Comparison of ENCODE assay signal across 1 cellular context in the genomic region with DNA sequence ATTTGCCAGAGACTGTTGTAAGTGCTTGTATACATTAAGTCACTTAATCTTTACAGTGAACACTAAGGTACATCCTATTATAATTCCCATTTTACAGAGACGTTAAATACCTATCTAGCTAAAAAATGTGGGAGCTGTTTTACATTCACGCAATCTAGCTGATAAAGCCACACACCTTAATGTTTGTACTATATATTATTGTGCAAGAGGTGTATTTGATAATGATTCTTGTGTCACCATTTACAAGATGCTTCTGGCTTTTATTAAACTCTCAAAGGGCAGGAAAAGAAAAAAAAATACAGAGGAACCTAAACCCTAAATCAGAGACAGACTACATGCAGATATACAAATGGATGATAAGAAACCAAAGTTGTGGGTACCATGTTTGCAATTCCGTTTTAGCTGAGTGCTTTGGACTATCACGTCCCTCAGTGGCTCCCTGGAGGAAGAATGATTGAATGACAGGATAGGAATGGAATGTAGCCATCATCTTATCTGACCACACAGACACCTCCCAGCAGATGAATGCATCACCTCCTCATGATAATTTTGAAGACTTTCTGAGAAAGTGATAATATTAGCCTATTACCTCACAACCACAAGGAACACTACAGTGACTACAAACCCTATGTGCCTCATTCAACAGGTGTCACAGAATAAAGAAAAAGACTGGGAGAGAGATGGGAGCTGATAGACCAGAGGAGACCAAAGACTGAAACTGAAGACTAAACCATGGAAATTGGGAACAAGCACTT.
TF ChIP-seq lines count a peak whose summit lies in the region.

No MANE protein-coding gene starts in this region.

TF ChIP-seq in K562, 482 proteins besides CTCF, POLR2A, EP300 and RAD21 (continued from another document and continues in another):
- no peak for TF ChIP-seq ZNF311 (CRISPR knock-in tag; IDR thresholded peaks at IDR 0.05)
- TF ChIP-seq DPF2 (IDR thresholded peaks at IDR 0.05): peak; percentile 80
- TF ChIP-seq GABPB1 (CRISPR knock-in tag; IDR thresholded peaks at IDR 0.05): no peak
- TF ChIP-seq PRMT5 (CRISPR knock-in tag; IDR thresholded peaks at IDR 0.05): no peak
- no peak for TF ChIP-seq PURB (CRISPR knock-in tag; IDR thresholded peaks at IDR 0.05; ENCODE audit: low read depth)
- peak; percentile 81 for TF ChIP-seq SOX6 (IDR thresholded peaks at IDR 0.05)
- TF ChIP-seq FOXA1 (IDR thresholded peaks at IDR 0.05; ENCODE audit: borderline replicate concordance): no peak
- TF ChIP-seq, protein P1, sequence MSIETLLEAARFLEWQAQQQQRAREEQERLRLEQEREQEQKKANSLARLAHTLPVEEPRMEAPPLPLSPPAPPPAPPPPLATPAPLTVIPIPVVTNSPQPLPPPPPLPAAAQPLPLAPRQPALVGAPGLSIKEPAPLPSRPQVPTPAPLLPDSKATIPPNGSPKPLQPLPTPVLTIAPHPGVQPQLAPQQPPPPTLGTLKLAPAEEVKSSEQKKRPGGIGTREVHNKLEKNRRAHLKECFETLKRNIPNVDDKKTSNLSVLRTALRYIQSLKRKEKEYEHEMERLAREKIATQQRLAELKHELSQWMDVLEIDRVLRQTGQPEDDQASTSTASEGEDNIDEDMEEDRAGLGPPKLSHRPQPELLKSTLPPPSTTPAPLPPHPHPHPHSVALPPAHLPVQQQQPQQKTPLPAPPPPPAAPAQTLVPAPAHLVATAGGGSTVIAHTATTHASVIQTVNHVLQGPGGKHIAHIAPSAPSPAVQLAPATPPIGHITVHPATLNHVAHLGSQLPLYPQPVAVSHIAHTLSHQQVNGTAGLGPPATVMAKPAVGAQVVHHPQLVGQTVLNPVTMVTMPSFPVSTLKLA (conservative IDR thresholded peaks at IDR 0.05): 0 out of 4 replicates have a peak, but pooled peaks of 1 of the 2 experiments have one; percentile 26
- TF ChIP-seq ETV6 (IDR thresholded peaks at IDR 0.05; ENCODE audit: borderline replicate concordance in 1 of 2, low read depth in 2 of 2, low read length in 1 of 2): no peak
- TF ChIP-seq ETV6 (CRISPR knock-in tag; IDR thresholded peaks at IDR 0.05; ENCODE audit: borderline replicate concordance): no peak
- no peak for TF ChIP-seq GATA2 (CRISPR knock-in tag; IDR thresholded peaks at IDR 0.05)
- TF ChIP-seq ZNF212 (CRISPR knock-in tag; IDR thresholded peaks at IDR 0.05): no peak
- peak; percentile 94 for TF ChIP-seq ARID1B (IDR thresholded peaks at IDR 0.05)
- no peak for TF ChIP-seq ZNF3 (CRISPR knock-in tag; IDR thresholded peaks at IDR 0.05)
- peak; percentile 65; the same call in 1 of the 2 replicates for TF ChIP-seq ESRRA (IDR thresholded peaks at IDR 0.05; ENCODE audit: borderline replicate concordance, low read depth)
- TF ChIP-seq CREM (IDR thresholded peaks at IDR 0.05; ENCODE audit: low read depth): peak; percentile 38; the same call in 1 of the 2 replicates
- TF ChIP-seq KDM1A (IDR thresholded peaks at IDR 0.05): peak; percentile 96 to 97
- no peak for TF ChIP-seq NRF1 (conservative IDR thresholded peaks at IDR 0.05 in 1 of 2, IDR thresholded peaks at IDR 0.05 in 1 of 2)
- TF ChIP-seq FOXM1 (IDR thresholded peaks at IDR 0.05; ENCODE audit: low read depth): peak; percentile 71
- TF ChIP-seq FOXM1 (CRISPR knock-in tag; IDR thresholded peaks at IDR 0.05; ENCODE audit: low read depth): no peak
- TF ChIP-seq TAL1 (IDR thresholded peaks at IDR 0.05): peak; percentile 84
- TF ChIP-seq MTA1 (IDR thresholded peaks at IDR 0.05; ENCODE audit: borderline replicate concordance): 0 out of 2 replicates have a peak, but pooled peaks have one; percentile 31
- no peak for TF ChIP-seq STAG1 (CRISPR knock-in tag; IDR thresholded peaks at IDR 0.05; ENCODE audit: borderline replicate concordance)
- peak; percentile 63; the same call in 1 of the 2 replicates for TF ChIP-seq NFIC (IDR thresholded peaks at IDR 0.05)
- TF ChIP-seq, protein P2, sequence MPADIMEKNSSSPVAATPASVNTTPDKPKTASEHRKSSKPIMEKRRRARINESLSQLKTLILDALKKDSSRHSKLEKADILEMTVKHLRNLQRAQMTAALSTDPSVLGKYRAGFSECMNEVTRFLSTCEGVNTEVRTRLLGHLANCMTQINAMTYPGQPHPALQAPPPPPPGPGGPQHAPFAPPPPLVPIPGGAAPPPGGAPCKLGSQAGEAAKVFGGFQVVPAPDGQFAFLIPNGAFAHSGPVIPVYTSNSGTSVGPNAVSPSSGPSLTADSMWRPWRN (IDR thresholded peaks at IDR 0.05; ENCODE audit: low read depth): peak; percentile 87
- no peak for TF ChIP-seq MIER1 (IDR thresholded peaks at IDR 0.05; ENCODE audit: low read depth)
- no peak for TF ChIP-seq LCOR (CRISPR knock-in tag; IDR thresholded peaks at IDR 0.05)
- no peak for TF ChIP-seq ZNF239 (CRISPR knock-in tag; IDR thresholded peaks at IDR 0.05)
- peak; percentile 94 for TF ChIP-seq HDAC2 (IDR thresholded peaks at IDR 0.05)
- TF ChIP-seq NCOR1 (IDR thresholded peaks at IDR 0.05): peak; percentile 81
- TF ChIP-seq SMARCA4 (IDR thresholded peaks at IDR 0.05): peak; percentile 87
- TF ChIP-seq TEAD1 (CRISPR knock-in tag; IDR thresholded peaks at IDR 0.05): peak; percentile 89 to 98; a peak in 3 of 4 replicates
- TF ChIP-seq RCOR1 (IDR thresholded peaks at IDR 0.05; ENCODE audit: borderline replicate concordance in 1 of 2, low read depth in 2 of 2, low read length in 2 of 2): peak in 1 of 2 experiments; percentile 99; a peak in 3 of 4 replicates
- TF ChIP-seq ZKSCAN3 (CRISPR knock-in tag; IDR thresholded peaks at IDR 0.05): no peak
- 0 out of 2 replicates have a peak, but pooled peaks have one; percentile 25 for TF ChIP-seq EHMT2 (IDR thresholded peaks at IDR 0.05)
- peak; percentile 96 for TF ChIP-seq JUN (IDR thresholded peaks at IDR 0.05; ENCODE audit: borderline replicate concordance, low read depth, low read length)
- TF ChIP-seq JUN (CRISPR knock-in tag; IDR thresholded peaks at IDR 0.05; ENCODE audit: borderline replicate concordance): no peak
- peak; percentile 81 for TF ChIP-seq TCF3 (CRISPR knock-in tag; IDR thresholded peaks at IDR 0.05)
- TF ChIP-seq, protein P3, sequence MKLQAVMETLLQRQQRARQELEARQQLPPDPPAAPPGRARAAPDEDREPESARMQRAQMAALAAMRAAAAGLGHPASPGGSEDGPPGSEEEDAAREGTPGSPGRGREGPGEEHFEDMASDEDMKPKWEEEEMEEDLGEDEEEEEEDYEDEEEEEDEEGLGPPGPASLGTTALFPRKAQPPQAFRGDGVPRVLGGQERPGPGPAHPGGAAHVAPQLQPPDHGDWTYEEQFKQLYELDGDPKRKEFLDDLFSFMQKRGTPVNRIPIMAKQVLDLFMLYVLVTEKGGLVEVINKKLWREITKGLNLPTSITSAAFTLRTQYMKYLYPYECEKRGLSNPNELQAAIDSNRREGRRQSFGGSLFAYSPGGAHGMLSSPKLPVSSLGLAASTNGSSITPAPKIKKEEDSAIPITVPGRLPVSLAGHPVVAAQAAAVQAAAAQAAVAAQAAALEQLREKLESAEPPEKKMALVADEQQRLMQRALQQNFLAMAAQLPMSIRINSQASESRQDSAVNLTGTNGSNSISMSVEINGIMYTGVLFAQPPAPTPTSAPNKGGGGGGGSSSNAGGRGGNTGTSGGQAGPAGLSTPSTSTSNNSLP (IDR thresholded peaks at IDR 0.05; ENCODE audit: borderline replicate concordance, low read depth, low read length): peak; percentile 50; the same call in 1 of the 2 replicates
- peak; percentile 95 for TF ChIP-seq TEAD4 (IDR thresholded peaks at IDR 0.05; ENCODE audit: low read length)
- no peak for TF ChIP-seq TEAD4 (CRISPR knock-in tag; IDR thresholded peaks at IDR 0.05; ENCODE audit: borderline replicate concordance)
- no peak for TF ChIP-seq GTF2A2 (tag; IDR thresholded peaks at IDR 0.05)
- peak; percentile 65; the same call in 1 of the 2 replicates for TF ChIP-seq CC2D1A (IDR thresholded peaks at IDR 0.05)
- peak; percentile 90 for TF ChIP-seq ZEB2 (IDR thresholded peaks at IDR 0.05)
- TF ChIP-seq EP400 (IDR thresholded peaks at IDR 0.05): 0 out of 2 replicates have a peak, but pooled peaks have one; percentile 25
- TF ChIP-seq, protein P4, sequence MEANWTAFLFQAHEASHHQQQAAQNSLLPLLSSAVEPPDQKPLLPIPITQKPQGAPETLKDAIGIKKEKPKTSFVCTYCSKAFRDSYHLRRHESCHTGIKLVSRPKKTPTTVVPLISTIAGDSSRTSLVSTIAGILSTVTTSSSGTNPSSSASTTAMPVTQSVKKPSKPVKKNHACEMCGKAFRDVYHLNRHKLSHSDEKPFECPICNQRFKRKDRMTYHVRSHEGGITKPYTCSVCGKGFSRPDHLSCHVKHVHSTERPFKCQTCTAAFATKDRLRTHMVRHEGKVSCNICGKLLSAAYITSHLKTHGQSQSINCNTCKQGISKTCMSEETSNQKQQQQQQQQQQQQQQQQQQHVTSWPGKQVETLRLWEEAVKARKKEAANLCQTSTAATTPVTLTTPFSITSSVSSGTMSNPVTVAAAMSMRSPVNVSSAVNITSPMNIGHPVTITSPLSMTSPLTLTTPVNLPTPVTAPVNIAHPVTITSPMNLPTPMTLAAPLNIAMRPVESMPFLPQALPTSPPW (CRISPR knock-in tag; IDR thresholded peaks at IDR 0.05): 0 out of 2 replicates have a peak, but pooled peaks have one; percentile 19
- peak; percentile 23; the same call in 1 of the 2 replicates for TF ChIP-seq CREB1 (IDR thresholded peaks at IDR 0.05)
- no peak for TF ChIP-seq CREB1 (CRISPR knock-in tag; IDR thresholded peaks at IDR 0.05)
- TF ChIP-seq TRIM24 (IDR thresholded peaks at IDR 0.05): peak in 1 of 2 experiments; percentile 47; a peak in 2 of 4 replicates
- TF ChIP-seq ZNF23 (CRISPR knock-in tag; IDR thresholded peaks at IDR 0.05): no peak
- TF ChIP-seq ZNF232 (CRISPR knock-in tag; IDR thresholded peaks at IDR 0.05): no peak
- TF ChIP-seq, protein P5, sequence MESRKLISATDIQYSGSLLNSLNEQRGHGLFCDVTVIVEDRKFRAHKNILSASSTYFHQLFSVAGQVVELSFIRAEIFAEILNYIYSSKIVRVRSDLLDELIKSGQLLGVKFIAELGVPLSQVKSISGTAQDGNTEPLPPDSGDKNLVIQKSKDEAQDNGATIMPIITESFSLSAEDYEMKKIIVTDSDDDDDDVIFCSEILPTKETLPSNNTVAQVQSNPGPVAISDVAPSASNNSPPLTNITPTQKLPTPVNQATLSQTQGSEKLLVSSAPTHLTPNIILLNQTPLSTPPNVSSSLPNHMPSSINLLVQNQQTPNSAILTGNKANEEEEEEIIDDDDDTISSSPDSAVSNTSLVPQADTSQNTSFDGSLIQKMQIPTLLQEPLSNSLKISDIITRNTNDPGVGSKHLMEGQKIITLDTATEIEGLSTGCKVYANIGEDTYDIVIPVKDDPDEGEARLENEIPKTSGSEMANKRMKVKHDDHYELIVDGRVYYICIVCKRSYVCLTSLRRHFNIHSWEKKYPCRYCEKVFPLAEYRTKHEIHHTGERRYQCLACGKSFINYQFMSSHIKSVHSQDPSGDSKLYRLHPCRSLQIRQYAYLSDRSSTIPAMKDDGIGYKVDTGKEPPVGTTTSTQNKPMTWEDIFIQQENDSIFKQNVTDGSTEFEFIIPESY (CRISPR knock-in tag; IDR thresholded peaks at IDR 0.05): no peak
- no peak for TF ChIP-seq ZNF445 (CRISPR knock-in tag; IDR thresholded peaks at IDR 0.05; ENCODE audit: low read depth)
- peak; percentile 25 for TF ChIP-seq TAF9B (IDR thresholded peaks at IDR 0.05; ENCODE audit: partially characterized antibody)
- peak; percentile 22; the same call in 1 of the 2 replicates for TF ChIP-seq BHLHE40 (IDR thresholded peaks at IDR 0.05; ENCODE audit: low read length)
- peak; percentile 84 for TF ChIP-seq KLF16 (IDR thresholded peaks at IDR 0.05)
- TF ChIP-seq KAT2B (IDR thresholded peaks at IDR 0.05; ENCODE audit: low read depth, low read length): no peak
- TF ChIP-seq, protein P6, sequence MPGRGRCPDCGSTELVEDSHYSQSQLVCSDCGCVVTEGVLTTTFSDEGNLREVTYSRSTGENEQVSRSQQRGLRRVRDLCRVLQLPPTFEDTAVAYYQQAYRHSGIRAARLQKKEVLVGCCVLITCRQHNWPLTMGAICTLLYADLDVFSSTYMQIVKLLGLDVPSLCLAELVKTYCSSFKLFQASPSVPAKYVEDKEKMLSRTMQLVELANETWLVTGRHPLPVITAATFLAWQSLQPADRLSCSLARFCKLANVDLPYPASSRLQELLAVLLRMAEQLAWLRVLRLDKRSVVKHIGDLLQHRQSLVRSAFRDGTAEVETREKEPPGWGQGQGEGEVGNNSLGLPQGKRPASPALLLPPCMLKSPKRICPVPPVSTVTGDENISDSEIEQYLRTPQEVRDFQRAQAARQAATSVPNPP (IDR thresholded peaks at IDR 0.05; ENCODE audit: borderline replicate concordance, insufficient read depth, insufficient read length): no peak
- 0 out of 2 replicates have a peak, but pooled peaks have one; percentile 31 for TF ChIP-seq MBD2 (IDR thresholded peaks at IDR 0.05; ENCODE audit: borderline replicate concordance, low read depth)
- TF ChIP-seq FOSL1 (tag; conservative IDR thresholded peaks at IDR 0.05): peak; percentile 97
- TF ChIP-seq, protein P7, sequence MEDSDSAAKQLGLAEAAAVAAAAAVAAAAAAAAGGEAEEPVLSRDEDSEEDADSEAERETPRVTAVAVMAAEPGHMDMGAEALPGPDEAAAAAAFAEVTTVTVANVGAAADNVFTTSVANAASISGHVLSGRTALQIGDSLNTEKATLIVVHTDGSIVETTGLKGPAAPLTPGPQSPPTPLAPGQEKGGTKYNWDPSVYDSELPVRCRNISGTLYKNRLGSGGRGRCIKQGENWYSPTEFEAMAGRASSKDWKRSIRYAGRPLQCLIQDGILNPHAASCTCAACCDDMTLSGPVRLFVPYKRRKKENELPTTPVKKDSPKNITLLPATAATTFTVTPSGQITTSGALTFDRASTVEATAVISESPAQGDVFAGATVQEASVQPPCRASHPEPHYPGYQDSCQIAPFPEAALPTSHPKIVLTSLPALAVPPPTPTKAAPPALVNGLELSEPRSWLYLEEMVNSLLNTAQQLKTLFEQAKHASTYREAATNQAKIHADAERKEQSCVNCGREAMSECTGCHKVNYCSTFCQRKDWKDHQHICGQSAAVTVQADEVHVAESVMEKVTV (CRISPR knock-in tag; IDR thresholded peaks at IDR 0.05): 0 out of 2 replicates have a peak, but pooled peaks have one; percentile 30
- TF ChIP-seq ZNF766 (CRISPR knock-in tag; conservative IDR thresholded peaks at IDR 0.05): 0 out of 2 replicates have a peak, but pooled peaks have one; percentile 39
- TF ChIP-seq, protein P8, sequence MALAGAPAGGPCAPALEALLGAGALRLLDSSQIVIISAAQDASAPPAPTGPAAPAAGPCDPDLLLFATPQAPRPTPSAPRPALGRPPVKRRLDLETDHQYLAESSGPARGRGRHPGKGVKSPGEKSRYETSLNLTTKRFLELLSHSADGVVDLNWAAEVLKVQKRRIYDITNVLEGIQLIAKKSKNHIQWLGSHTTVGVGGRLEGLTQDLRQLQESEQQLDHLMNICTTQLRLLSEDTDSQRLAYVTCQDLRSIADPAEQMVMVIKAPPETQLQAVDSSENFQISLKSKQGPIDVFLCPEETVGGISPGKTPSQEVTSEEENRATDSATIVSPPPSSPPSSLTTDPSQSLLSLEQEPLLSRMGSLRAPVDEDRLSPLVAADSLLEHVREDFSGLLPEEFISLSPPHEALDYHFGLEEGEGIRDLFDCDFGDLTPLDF (CRISPR knock-in tag; IDR thresholded peaks at IDR 0.05): no peak
- TF ChIP-seq HOXB6 (CRISPR knock-in tag; IDR thresholded peaks at IDR 0.05; ENCODE audit: borderline replicate concordance): no peak
- peak; percentile 29; the same call in 1 of the 2 replicates for TF ChIP-seq ZNF175 (CRISPR knock-in tag; IDR thresholded peaks at IDR 0.05; ENCODE audit: low read depth)
- TF ChIP-seq SMARCC2 (IDR thresholded peaks at IDR 0.05; ENCODE audit: low read depth): peak; percentile 53; the same call in 1 of the 2 replicates
- TF ChIP-seq TBL1XR1 (IDR thresholded peaks at IDR 0.05; ENCODE audit: low read length in 2 of 2): peak in 1 of 2 experiments; percentile 55; a peak in 1 of 4 replicates
- TF ChIP-seq MTA2 (IDR thresholded peaks at IDR 0.05; ENCODE audit: low read depth): peak; percentile 55; the same call in 1 of the 2 replicates
